In genomic region chr17:2266865-2267228, GRCh38 we compare ENCODE assay signal across 10 cellular contexts. TPM values are rescaled to one million over a fixed set of nuclear protein-coding genes. Genes with fewer than 3 reads are reported as not detected.
DNase-seq lines count a peak whose midpoint lies in the region; ATAC-seq and FAIRE-seq lines count a peak whose summit lies in the region.
"Had no signal": no experiment of that assay in that cellular context is flagged by ENCODE, and none has a peak within 500 bp of the region (broad histone marks: within the 10 kb centered on the region; RNA-seq: fewer than 3 reads in every experiment).

No MANE protein-coding gene starts in this region.

- H3K36me3 ChIP-seq in thymus (ENCODE audit: control insufficient read depth, insufficient read depth): no peaks in the 10 kb centered on the region

- H3K36me3 Mint-ChIP-seq in activated T-cell treated with anti-CD3 and anti-CD28 coated beads, Interleukin-2, amount 50 U/mL, for 24 hours (ENCODE audit: low read depth): peaks cover 67% of the 10 kb centered on the region
- peaks cover 59% of the 10 kb centered on the region for H3K36me3 Mint-ChIP-seq in activated naive CD8-positive, alpha-beta T cell treated with anti-CD3 and anti-CD28 coated beads for 36 hours

- intact Hi-C loops in cardiac septum (cut with DNase I): no loop called here

- no peak for DNase-seq in activated T-cell treated with anti-CD3 and anti-CD28 coated beads, Interleukin-2, amount 50 U/mL, for 24 hours
- DNase-seq in activated T-cell treated with anti-CD3 and anti-CD28 coated beads, Interleukin-2, amount 50 U/mL, for 48 hours: no peak
- no peak for DNase-seq in activated naive CD8-positive, alpha-beta T cell treated with anti-CD3 and anti-CD28 coated beads for 36 hours
- DNase-seq in frontal cortex (ENCODE audit: low spot score in 2 of 2) (no peak), cardiac septum (ENCODE audit: low spot score) (no peak), NCI-H748 (lab: John Stamatoyannopoulos, UW; ENCODE audit: unreplicated experiment) (no peak)

- peak overlapping the region; percentile 97 for H3K27ac ChIP-seq in thymus (ENCODE audit: low read depth)
- H3K27ac ChIP-seq: VCaP had no signal

- peak overlapping the region; percentile 76 for H3K4me3 Mint-ChIP-seq in activated T-cell treated with anti-CD3 and anti-CD28 coated beads, Interleukin-2, amount 50 U/mL, for 24 hours
- peak overlapping the region; percentile 84 for H3K4me3 Mint-ChIP-seq in activated naive CD8-positive, alpha-beta T cell treated with anti-CD3 and anti-CD28 coated beads for 36 hours

- 52% methylated on average over 3 of the region's 3 CpGs for WGBS in thymus

- H3K27me3 Mint-ChIP-seq in activated T-cell treated with anti-CD3 and anti-CD28 coated beads, Interleukin-2, amount 50 U/mL, for 24 hours: no peaks in the 10 kb centered on the region
- H3K27me3 Mint-ChIP-seq in activated naive CD8-positive, alpha-beta T cell treated with anti-CD3 and anti-CD28 coated beads for 36 hours: no peaks in the 10 kb centered on the region

- H3K27me3 ChIP-seq in thymus (ENCODE audit: control insufficient read depth, insufficient read depth): no peaks in the 10 kb centered on the region

- no peak for FAIRE-seq in frontal cortex (lab: Jason Lieb, UNC)
- FAIRE-seq: astrocyte had no signal

- peaks cover 11% of the 10 kb centered on the region for H3K4me1 ChIP-seq in thymus (ENCODE audit: control insufficient read depth, insufficient read depth, low read length)

- H3K9me3 ChIP-seq in thymus (ENCODE audit: control insufficient read depth): no peaks in the 10 kb centered on the region

- H3K4me1 Mint-ChIP-seq in activated T-cell treated with anti-CD3 and anti-CD28 coated beads, Interleukin-2, amount 50 U/mL, for 24 hours (ENCODE audit: low read depth): peaks cover 84% of the 10 kb centered on the region
- H3K4me1 Mint-ChIP-seq in activated naive CD8-positive, alpha-beta T cell treated with anti-CD3 and anti-CD28 coated beads for 36 hours: peaks cover 71% of the 10 kb centered on the region

- peaks cover 2% of the 10 kb centered on the region for H3K9me3 Mint-ChIP-seq in activated T-cell treated with anti-CD3 and anti-CD28 coated beads, Interleukin-2, amount 50 U/mL, for 24 hours
- no peaks in the 10 kb centered on the region for H3K9me3 Mint-ChIP-seq in activated naive CD8-positive, alpha-beta T cell treated with anti-CD3 and anti-CD28 coated beads for 36 hours

- ATAC-seq in HG03108 (IDR thresholded peaks at IDR 0.05; ENCODE audit: unreplicated experiment): peak; percentile 8

- no peak overlapping the region for H3K4me3 ChIP-seq in thymus (ENCODE audit: low read length)

- peak overlapping the region; percentile 99 for H3K27ac Mint-ChIP-seq in activated T-cell treated with anti-CD3 and anti-CD28 coated beads, Interleukin-2, amount 50 U/mL, for 24 hours
- peak overlapping the region; percentile 100 for H3K27ac Mint-ChIP-seq in activated naive CD8-positive, alpha-beta T cell treated with anti-CD3 and anti-CD28 coated beads for 36 hours

RNA-seq across cellular contexts. Expression of gene SMG6, which starts 36.7 kb away (rescaled TPM):
- total RNA-seq in activated naive CD8-positive, alpha-beta T cell treated with anti-CD3 and anti-CD28 coated beads for 36 hours: 10 to 100 TPM; 48.7 to 51.8 TPM
- polyA plus RNA-seq in thymus: 30.0 TPM
- total RNA-seq in frontal cortex: 17.5 TPM
- total RNA-seq in cardiac septum: 19.7 TPM

RNA-seq across cellular contexts. Expression of gene SRR, which starts 36.9 kb away (rescaled TPM):
- 10 to 100 TPM; 10.9 to 13.1 TPM for total RNA-seq in activated naive CD8-positive, alpha-beta T cell treated with anti-CD3 and anti-CD28 coated beads for 36 hours
- 8.3 TPM for polyA plus RNA-seq in thymus
- total RNA-seq in frontal cortex (55.4 TPM), cardiac septum (9.3 TPM)
